In genomic region chr11:57792870-57793269, GRCh38 we compare ENCODE assay signal across 9 cellular contexts. TPM values are rescaled to one million over a fixed set of nuclear protein-coding genes. Genes with fewer than 3 reads are reported as not detected.
DNase-seq lines count a peak whose midpoint lies in the region; ATAC-seq and TF ChIP-seq lines count a peak whose summit lies in the region.
"Had no signal": no experiment of that assay in that cellular context is flagged by ENCODE, and none has a peak within 500 bp of the region (broad histone marks: within the 10 kb centered on the region; RNA-seq: fewer than 3 reads in every experiment).

No MANE protein-coding gene starts in this region.

- H2AFZ ChIP-seq in HCT116 (ENCODE audit: low read depth, low read length, poor library complexity, severe bottlenecking): no peak overlapping the region

- no peaks in the 10 kb centered on the region for H3K9me2 ChIP-seq in HCT116 (ENCODE audit: insufficient read depth)

- H3K4me3 ChIP-seq in HCT116 (replicated peaks in 1 of 2; ENCODE audit: low read depth in 1 of 2, low read length in 2 of 2) (no peak overlapping the region), heart left ventricle (peak overlapping the region in 6 of 12 donors; percentile 8 to 32 (median 21)), lower leg skin (ENCODE audit: low read depth, poor library complexity, severe bottlenecking) (no peak overlapping the region)

- POLR2A ChIA-PET in HCT116 (lab: Charles Lee) (interaction anchor here (1.5 kb wide), 1 partner anchor 31 kb away, joined by 5 read pairs; the partner anchor contains the start of gene CTNND1), T-cell (lab: Charles Lee) (interaction anchor here (0.6 to 0.7 kb wide), 2 partner anchors 51 to 262 kb away, joined by 3 to 4 read pairs; no protein-coding TSS in a partner anchor)

- H3K27me3 Mint-ChIP-seq in T-cell: no peaks in the 10 kb centered on the region
- H3K27me3 Mint-ChIP-seq in stimulated activated naive CD8-positive, alpha-beta T cell treated with anti-CD3 and anti-CD28 coated beads, Interleukin-15, Interleukin-2, amounts not matched to agents 100 ng/mL and 50 ng/mL, for 24 hours: peaks cover 3% of the 10 kb centered on the region

- peak overlapping the region; percentile 35 for H3K4me2 ChIP-seq in HCT116 (ENCODE audit: low read length)

- peak overlapping the region; percentile 22; the same call in 1 of the 2 replicates for H3K9ac ChIP-seq in HCT116 (ENCODE audit: low read length)

- BruUV-seq in HCT116 (replicated peaks; lab: Mats Ljungman, UMichigan): no TSS peak

- H3K36me3 ChIP-seq in HCT116 (ENCODE audit: control insufficient read depth in 1 of 2, insufficient read depth in 2 of 2, low read length in 2 of 2): peaks cover 10 to 21% of the 10 kb centered on the region in 2 experiments; a peak in 3 of 4 replicates
- H3K36me3 ChIP-seq in heart left ventricle: peaks cover 5 to 67% (median 49%) of the 10 kb centered on the region in 9 donors

- intact Hi-C loops in HCT116 (cut with micrococcal nuclease): no loop called here
- intact Hi-C loops in heart left ventricle (cut with DNase I): loop anchor here in 1 of 10 donors (2.0 kb wide), 1 partner anchor 14 kb away; no protein-coding TSS in a partner anchor
- intact Hi-C loops in lower leg skin (cut with DNase I; ENCODE audit: low total_unique reads): no loop called here

- RAD21 ChIA-PET in HCT116 (lab: Charles Lee; ENCODE audit: low non-redundant PET in 1 of 2, low total read pairs in 2 of 2, uncharacterized antibody in 2 of 2, unreplicated experiment in 2 of 2): no interaction called here

- no peak for TF ChIP-seq CTCF in HCT116 (IDR thresholded peaks at IDR 0.05 in 2 of 3, conservative IDR thresholded peaks at IDR 0.05 in 1 of 3; ENCODE audit: borderline replicate concordance in 1 of 3, insufficient read depth in 1 of 3, low read depth in 2 of 3, low read length in 2 of 3)
- no peak for TF ChIP-seq CTCF in heart left ventricle (IDR thresholded peaks at IDR 0.05)
- TF ChIP-seq CTCF in lower leg skin (IDR thresholded peaks at IDR 0.05): no peak

- 0 out of 2 replicates have a peak, but pooled peaks have one; percentile 18 for ATAC-seq in HCT116
- ATAC-seq in T-cell (replicated peaks in 1 of 4): peak in 1 of 4 experiments; percentile 34
- peak; percentile 34 to 88 (median 74) for ATAC-seq in heart left ventricle
- ATAC-seq in GM18870 (IDR thresholded peaks at IDR 0.05; ENCODE audit: unreplicated experiment): no peak

- H3K27ac ChIP-seq in HCT116 (ENCODE audit: low read depth, low read length) (no peak overlapping the region), heart left ventricle (peak overlapping the region; percentile 49 to 89 (median 66))

- H3K79me2 ChIP-seq in HCT116 (ENCODE audit: insufficient read depth, low read length): peaks cover 88% of the 10 kb centered on the region

- no peaks in the 10 kb centered on the region for H3K9me3 ChIP-seq in HCT116 (ENCODE audit: control insufficient read depth in 1 of 2, insufficient read depth in 1 of 2, low read depth in 1 of 2, low read length in 2 of 2)
- H3K9me3 ChIP-seq in heart left ventricle: no peaks in the 10 kb centered on the region

- H3K27ac Mint-ChIP-seq in T-cell: peak overlapping the region; percentile 91 to 99
- H3K27ac Mint-ChIP-seq in stimulated activated naive CD8-positive, alpha-beta T cell treated with anti-CD3 and anti-CD28 coated beads, Interleukin-15, Interleukin-2, amounts not matched to agents 100 ng/mL and 50 ng/mL, for 24 hours: peak overlapping the region; percentile 98

- H3K4me3 Mint-ChIP-seq in T-cell: peak overlapping the region; percentile 39 to 60 (median 52)
- peak overlapping the region; percentile 77 for H3K4me3 Mint-ChIP-seq in stimulated activated naive CD8-positive, alpha-beta T cell treated with anti-CD3 and anti-CD28 coated beads, Interleukin-15, Interleukin-2, amounts not matched to agents 100 ng/mL and 50 ng/mL, for 24 hours

- H3K27me3 ChIP-seq in HCT116 (ENCODE audit: insufficient read depth, low read length): no peaks in the 10 kb centered on the region
- no peaks in the 10 kb centered on the region for H3K27me3 ChIP-seq in heart left ventricle

- no peaks in the 10 kb centered on the region for H3K9me3 Mint-ChIP-seq in T-cell
- H3K9me3 Mint-ChIP-seq in stimulated activated naive CD8-positive, alpha-beta T cell treated with anti-CD3 and anti-CD28 coated beads, Interleukin-15, Interleukin-2, amounts not matched to agents 100 ng/mL and 50 ng/mL, for 24 hours: no peaks in the 10 kb centered on the region

- peaks cover 44 to 63% of the 10 kb centered on the region in 2 experiments for H3K4me1 ChIP-seq in HCT116 (ENCODE audit: control insufficient read depth in 1 of 2, insufficient read depth in 2 of 2, low read length in 2 of 2)
- H3K4me1 ChIP-seq in heart left ventricle: peaks cover 7 to 73% (median 60%) of the 10 kb centered on the region in 12 donors

- DNase-seq in HCT116 (ENCODE audit: low read depth, low spot score) (no peak), T-cell (no peak), heart left ventricle (peak in 1 of 5 donors; percentile 18), NCI-H2029 treated with DMSO at 0.1 percent for 48 hours (lab: John Stamatoyannopoulos, UW) (no peak), lower leg skin (ENCODE audit: low spot score in 2 of 2) (no peak), NCI-H1092 treated with DMSO at 0.1 percent for 48 hours (lab: John Stamatoyannopoulos, UW) (no peak)

- CTCF ChIA-PET in HCT116 (lab: Charles Lee) (no interaction called here), T-cell (lab: Charles Lee) (interaction anchor here (0.6 to 0.7 kb wide), 4 partner anchors 12 to 398 kb away, joined by 3 to 7 read pairs (median 4); no protein-coding TSS in a partner anchor)

- TF ChIP-seq POLR2A in HCT116 (IDR thresholded peaks at IDR 0.05; ENCODE audit: borderline replicate concordance, extremely low read depth, insufficient read depth, insufficient read length) (no peak), heart left ventricle (IDR thresholded peaks at IDR 0.05) (no peak), lower leg skin (IDR thresholded peaks at IDR 0.05) (no peak)

- no peak for TF ChIP-seq RAD21 in HCT116 (IDR thresholded peaks at IDR 0.05; ENCODE audit: low read depth)

- H3K4me1 Mint-ChIP-seq in T-cell: peaks cover 34 to 37% (median 34%) of the 10 kb centered on the region in 3 donors
- H3K4me1 Mint-ChIP-seq in stimulated activated naive CD8-positive, alpha-beta T cell treated with anti-CD3 and anti-CD28 coated beads, Interleukin-15, Interleukin-2, amounts not matched to agents 100 ng/mL and 50 ng/mL, for 24 hours (ENCODE audit: low read depth): peaks cover 37% of the 10 kb centered on the region

- no peaks in the 10 kb centered on the region for H4K20me1 ChIP-seq in HCT116 (ENCODE audit: insufficient read depth)

- H3K36me3 Mint-ChIP-seq in T-cell: peaks cover 11% of the 10 kb centered on the region
- H3K36me3 Mint-ChIP-seq in stimulated activated naive CD8-positive, alpha-beta T cell treated with anti-CD3 and anti-CD28 coated beads, Interleukin-15, Interleukin-2, amounts not matched to agents 100 ng/mL and 50 ng/mL, for 24 hours (ENCODE audit: low read depth): peaks cover 19% of the 10 kb centered on the region

TF ChIP-seq in HCT116, 20 proteins besides CTCF, POLR2A, EP300 and RAD21 (continues in another document):
- TF ChIP-seq EZH2 (IDR thresholded peaks at IDR 0.05) (no peak), POLR2AphosphoS5 (IDR thresholded peaks at IDR 0.05; ENCODE audit: low read depth, low read length) (no peak), EZH2phosphoT487 (IDR thresholded peaks at IDR 0.05; ENCODE audit: borderline replicate concordance) (no peak), JUND (IDR thresholded peaks at IDR 0.05) (no peak)
- TF ChIP-seq, protein P1, sequence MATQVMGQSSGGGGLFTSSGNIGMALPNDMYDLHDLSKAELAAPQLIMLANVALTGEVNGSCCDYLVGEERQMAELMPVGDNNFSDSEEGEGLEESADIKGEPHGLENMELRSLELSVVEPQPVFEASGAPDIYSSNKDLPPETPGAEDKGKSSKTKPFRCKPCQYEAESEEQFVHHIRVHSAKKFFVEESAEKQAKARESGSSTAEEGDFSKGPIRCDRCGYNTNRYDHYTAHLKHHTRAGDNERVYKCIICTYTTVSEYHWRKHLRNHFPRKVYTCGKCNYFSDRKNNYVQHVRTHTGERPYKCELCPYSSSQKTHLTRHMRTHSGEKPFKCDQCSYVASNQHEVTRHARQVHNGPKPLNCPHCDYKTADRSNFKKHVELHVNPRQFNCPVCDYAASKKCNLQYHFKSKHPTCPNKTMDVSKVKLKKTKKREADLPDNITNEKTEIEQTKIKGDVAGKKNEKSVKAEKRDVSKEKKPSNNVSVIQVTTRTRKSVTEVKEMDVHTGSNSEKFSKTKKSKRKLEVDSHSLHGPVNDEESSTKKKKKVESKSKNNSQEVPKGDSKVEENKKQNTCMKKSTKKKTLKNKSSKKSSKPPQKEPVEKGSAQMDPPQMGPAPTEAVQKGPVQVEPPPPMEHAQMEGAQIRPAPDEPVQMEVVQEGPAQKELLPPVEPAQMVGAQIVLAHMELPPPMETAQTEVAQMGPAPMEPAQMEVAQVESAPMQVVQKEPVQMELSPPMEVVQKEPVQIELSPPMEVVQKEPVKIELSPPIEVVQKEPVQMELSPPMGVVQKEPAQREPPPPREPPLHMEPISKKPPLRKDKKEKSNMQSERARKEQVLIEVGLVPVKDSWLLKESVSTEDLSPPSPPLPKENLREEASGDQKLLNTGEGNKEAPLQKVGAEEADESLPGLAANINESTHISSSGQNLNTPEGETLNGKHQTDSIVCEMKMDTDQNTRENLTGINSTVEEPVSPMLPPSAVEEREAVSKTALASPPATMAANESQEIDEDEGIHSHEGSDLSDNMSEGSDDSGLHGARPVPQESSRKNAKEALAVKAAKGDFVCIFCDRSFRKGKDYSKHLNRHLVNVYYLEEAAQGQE (IDR thresholded peaks at IDR 0.05; ENCODE audit: low read depth): no peak

RNA-seq across cellular contexts. Expression of gene CTNND1, which starts 31.3 kb away (rescaled TPM):
- 157 TPM for total RNA-seq in HCT116 (2021; ENCODE audit: unreplicated experiment)
- polyA plus RNA-seq in HCT116 (2012): 94.8 and 163 TPM in 2 replicates
- 10 to 100 TPM in 4 of 5 donors, 1 to 10 TPM in 1; 8.3 to 17.5 (median 12.5) TPM for total RNA-seq in T-cell
- 100 to 1,000 TPM in 1 of 9 donors, 10 to 100 TPM in 8; 51.4 to 105 (median 60.8) TPM for total RNA-seq in heart left ventricle
- polyA plus RNA-seq in heart left ventricle: 10 to 100 TPM; 19.7 to 40.3 TPM
- 100 to 1,000 TPM; 186 to 243 (median 197) TPM for total RNA-seq in lower leg skin

RNA-seq across cellular contexts. Expression of gene BTBD18, which starts 41.3 kb away (rescaled TPM):
- not detected for total RNA-seq in HCT116 (2021; ENCODE audit: unreplicated experiment)
- 0.09 and 0.11 TPM in 2 replicates for polyA plus RNA-seq in HCT116 (2012)
- under 1 TPM in 2 of 5 donors, not detected in 3; 0.09 to 0.23 TPM for total RNA-seq in T-cell
- not detected for total RNA-seq in heart left ventricle
- polyA plus RNA-seq in heart left ventricle: under 1 TPM in 1 of 2 donors, not detected in 1; 0.11 TPM
- not detected for total RNA-seq in lower leg skin
- total RNA-seq: frontal cortex had no signal

RNA-seq across cellular contexts. Expression of gene SELENOH, which starts 51.6 kb away (rescaled TPM):
- total RNA-seq in HCT116 (2021; ENCODE audit: unreplicated experiment): 194 TPM
- 149 and 178 TPM in 2 replicates for polyA plus RNA-seq in HCT116 (2012)
- 100 to 1,000 TPM in 3 of 5 donors, 10 to 100 TPM in 2; 88.5 to 155 (median 113) TPM for total RNA-seq in T-cell
- total RNA-seq in heart left ventricle: 100 to 1,000 TPM in 1 of 9 donors, 10 to 100 TPM in 8; 56.8 to 134 (median 85.7) TPM
- polyA plus RNA-seq in heart left ventricle: 100 to 1,000 TPM in 1 of 2 donors, 10 to 100 TPM in 1; 68.8 to 116 TPM
- 100 to 1,000 TPM; 113 to 133 (median 124) TPM for total RNA-seq in lower leg skin
